Comparison of ENCODE assay signal across 7 cellular contexts in genomic region chr17:45449260-45449659, GRCh38. TPM values are rescaled to one million over a fixed set of nuclear protein-coding genes. Genes with fewer than 3 reads are reported as not detected.
DNase-seq lines count a peak whose midpoint lies in the region; ATAC-seq, FAIRE-seq and TF ChIP-seq lines count a peak whose summit lies in the region.
"Not testable (repeated sequence)": the region's sequence is repeated elsewhere in the genome, so short reads cannot be mapped to it uniquely, and the experiment has no call there.

No MANE protein-coding gene starts in this region.

- not testable (repeated sequence) for H3K27me3 ChIP-seq in BLaER1; endothelial cell of umbilical vein (ENCODE audit: control insufficient read depth in 2 of 2, insufficient read depth in 2 of 2, low read length in 2 of 2); HepG2 (ENCODE audit: control insufficient read depth in 1 of 2, insufficient read depth in 2 of 2, low read length in 2 of 2)

- not testable (repeated sequence) for ATAC-seq in HepG2; sciatic nerve; stimulated activated effector memory CD8-positive, alpha-beta T cell treated with anti-CD3 and anti-CD28 coated beads, Interleukin-12 subunit alpha, Interleukin-12 subunit beta, amount 100 ng/mL, for 72 hours

- not testable (repeated sequence) for TF ChIP-seq EP300 in HepG2 (IDR thresholded peaks at IDR 0.05; ENCODE audit: low read depth in 2 of 2, low read length in 2 of 2); HepG2 (CRISPR knock-in tag; IDR thresholded peaks at IDR 0.05; ENCODE audit: borderline replicate concordance)

- in situ Hi-C loops in HepG2 (cut with HindIII; ENCODE audit: extremely low pct_ligation_motif_present, low pct_unique_long_range_greater_than_20kb): not testable (repeated sequence)

- not testable (repeated sequence) for H3K4me3 ChIP-seq in BLaER1; HEK293 (ENCODE audit: low read depth, low read length); endothelial cell of umbilical vein (replicated peaks in 1 of 3; ENCODE audit: insufficient read depth in 1 of 3, low read depth in 1 of 3, low read length in 3 of 3); HepG2 (replicated peaks in 1 of 3; ENCODE audit: insufficient read depth in 1 of 3, low read depth in 2 of 3, low read length in 3 of 3)

- POLR2A ChIA-PET in HEK293 (lab: Yijun Ruan, JAX); MCF 10A (lab: Yijun Ruan, JAX); endothelial cell of umbilical vein (lab: Charles Lee); HepG2 (lab: Yijun Ruan, JAX): not testable (repeated sequence)

- not testable (repeated sequence) for TF ChIP-seq CTCF in HEK293 (tag by site-specific recombination; IDR thresholded peaks at IDR 0.05); MCF 10A (IDR thresholded peaks at IDR 0.05; ENCODE audit: unreplicated experiment); endothelial cell of umbilical vein (IDR thresholded peaks at IDR 0.05; ENCODE audit: extremely low read depth in 1 of 2, insufficient read depth in 1 of 2, low read depth in 1 of 2, low read length in 2 of 2); HepG2 (CRISPR knock-in tag; IDR thresholded peaks at IDR 0.05)

- not testable (repeated sequence) for H3K27me3 Mint-ChIP-seq in MCF 10A (ENCODE audit: insufficient read depth, unreplicated experiment)

- not testable (repeated sequence) for TF ChIP-seq RAD21 in HepG2 (CRISPR knock-in tag; IDR thresholded peaks at IDR 0.05)

- H3K36me3 Mint-ChIP-seq in MCF 10A (ENCODE audit: insufficient read depth, unreplicated experiment): peaks cover 25% of the 10 kb centered on the region
- peaks cover 19% of the 10 kb centered on the region for H3K36me3 Mint-ChIP-seq in stimulated activated effector memory CD8-positive, alpha-beta T cell treated with anti-CD3 and anti-CD28 coated beads, Interleukin-12 subunit alpha, Interleukin-12 subunit beta, amount 100 ng/mL, for 72 hours

- TF ChIP-seq POLR2A in endothelial cell of umbilical vein (IDR thresholded peaks at IDR 0.05; ENCODE audit: low read depth, low read length); HepG2 (IDR thresholded peaks at IDR 0.05; ENCODE audit: insufficient read depth in 1 of 2, low read depth in 2 of 2, low read length in 2 of 2): not testable (repeated sequence)

- dilution Hi-C loops in endothelial cell of umbilical vein (cut with MboI; ENCODE audit: extremely low pct_ligation_motif_present, low sequenced_read_pairs): not testable (repeated sequence)

- DNase-seq in MCF 10A (ENCODE audit: unreplicated experiment); endothelial cell of umbilical vein (ENCODE audit: low read depth, low spot score); HepG2 (ENCODE audit: low spot score); stimulated activated effector memory CD8-positive, alpha-beta T cell treated with anti-CD3 and anti-CD28 coated beads, Interleukin-12 subunit alpha, Interleukin-12 subunit beta, amount 100 ng/mL, for 72 hours (ENCODE audit: low spot score in 2 of 2): not testable (repeated sequence)
- DNase-seq in sciatic nerve (ENCODE audit: low spot score): peak; percentile 21

- H3K79me2 ChIP-seq in endothelial cell of umbilical vein (ENCODE audit: control insufficient read depth, insufficient read depth, low read length); HepG2 (ENCODE audit: insufficient read depth, low read length): not testable (repeated sequence)

- not testable (repeated sequence) for H3K27ac ChIP-seq in BLaER1; HEK293 (ENCODE audit: extremely low read depth, low read depth, low read length); endothelial cell of umbilical vein (ENCODE audit: insufficient read depth, low read depth, low read length); HepG2 (ENCODE audit: extremely low read length, insufficient read depth, low read length)

- H3K9me1 ChIP-seq in endothelial cell of umbilical vein (replicated peaks; ENCODE audit: control insufficient read depth, extremely low read depth, insufficient read depth, low read length): not testable (repeated sequence)

- not testable (repeated sequence) for H2AFZ ChIP-seq in endothelial cell of umbilical vein (ENCODE audit: low read depth, low read length); HepG2 (ENCODE audit: low read length)

- peaks cover 12% of the 10 kb centered on the region; the same call in 1 of the 2 replicates for H4K20me1 ChIP-seq in BLaER1
- H4K20me1 ChIP-seq in endothelial cell of umbilical vein (replicated peaks; ENCODE audit: control insufficient read depth, extremely low read depth, insufficient read depth, low read length); HepG2 (ENCODE audit: insufficient read depth, low read length): not testable (repeated sequence)

- FAIRE-seq in endothelial cell of umbilical vein (lab: Jason Lieb, UNC): peak; percentile 44
- FAIRE-seq in HepG2 (lab: Jason Lieb, UNC): not testable (repeated sequence)

- H3K9ac ChIP-seq in BLaER1; endothelial cell of umbilical vein (replicated peaks; ENCODE audit: extremely low read depth, insufficient read depth, low read length); HepG2 (ENCODE audit: insufficient read depth, low read depth, low read length): not testable (repeated sequence)

- 97% methylated on average over 1 of the region's 1 CpG for WGBS in HepG2 (ENCODE audit: low lambda C conversion rate)

- not testable (repeated sequence) for H3K4me3 Mint-ChIP-seq in MCF 10A (ENCODE audit: unreplicated experiment); stimulated activated effector memory CD8-positive, alpha-beta T cell treated with anti-CD3 and anti-CD28 coated beads, Interleukin-12 subunit alpha, Interleukin-12 subunit beta, amount 100 ng/mL, for 72 hours

- H3K4me1 Mint-ChIP-seq in MCF 10A (ENCODE audit: insufficient read depth, unreplicated experiment): peaks cover 24% of the 10 kb centered on the region
- H3K4me1 Mint-ChIP-seq in stimulated activated effector memory CD8-positive, alpha-beta T cell treated with anti-CD3 and anti-CD28 coated beads, Interleukin-12 subunit alpha, Interleukin-12 subunit beta, amount 100 ng/mL, for 72 hours: peaks cover 30% of the 10 kb centered on the region

- not testable (repeated sequence) for H3K9me3 Mint-ChIP-seq in MCF 10A (ENCODE audit: unreplicated experiment); stimulated activated effector memory CD8-positive, alpha-beta T cell treated with anti-CD3 and anti-CD28 coated beads, Interleukin-12 subunit alpha, Interleukin-12 subunit beta, amount 100 ng/mL, for 72 hours

- H3K27ac Mint-ChIP-seq in MCF 10A (ENCODE audit: low read depth, unreplicated experiment): peak overlapping the region; percentile 98
- peak overlapping the region; percentile 84 for H3K27ac Mint-ChIP-seq in stimulated activated effector memory CD8-positive, alpha-beta T cell treated with anti-CD3 and anti-CD28 coated beads, Interleukin-12 subunit alpha, Interleukin-12 subunit beta, amount 100 ng/mL, for 72 hours

- H3K9me3 ChIP-seq in BLaER1; HEK293 (ENCODE audit: control insufficient read depth, insufficient read depth, low read depth, low read length); endothelial cell of umbilical vein (replicated peaks; ENCODE audit: control insufficient read depth, insufficient read depth, low read length); HepG2 (ENCODE audit: low read length): not testable (repeated sequence)

- not testable (repeated sequence) for BruUV-seq in MCF 10A (replicated peaks; lab: Mats Ljungman, UMichigan); endothelial cell of umbilical vein (replicated peaks; lab: Mats Ljungman, UMichigan); HepG2 (replicated peaks; lab: Mats Ljungman, UMichigan)

- not testable (repeated sequence) for H3K36me3 ChIP-seq in BLaER1; endothelial cell of umbilical vein (ENCODE audit: control insufficient read depth in 2 of 2, extremely low read depth in 1 of 2, insufficient read depth in 2 of 2, low read length in 2 of 2); HepG2 (replicated peaks in 1 of 2; ENCODE audit: control insufficient read depth in 1 of 2, insufficient read depth in 2 of 2, low read length in 2 of 2)
- H3K36me3 ChIP-seq in HEK293 (ENCODE audit: control insufficient read depth in 2 of 2, insufficient read depth in 1 of 2, low read length in 2 of 2): peaks cover 0 to 18% of the 10 kb centered on the region in 2 experiments; a peak in 2 of 3 replicates

- H3K4me1 ChIP-seq in BLaER1: peaks cover 91% of the 10 kb centered on the region
- H3K4me1 ChIP-seq in HEK293 (ENCODE audit: control insufficient read depth, insufficient read depth, low read length); HepG2 (ENCODE audit: insufficient read depth, low read length): not testable (repeated sequence)
- H3K4me1 ChIP-seq in endothelial cell of umbilical vein (ENCODE audit: control insufficient read depth, extremely low read depth, insufficient read depth, low read length): peaks cover 18% of the 10 kb centered on the region

- intact Hi-C loops in MCF 10A (cut with micrococcal nuclease); endothelial cell of umbilical vein (cut with micrococcal nuclease); HepG2 (cut with micrococcal nuclease; ENCODE audit: unreplicated experiment); sciatic nerve (cut with DNase I): not testable (repeated sequence)

- peak overlapping the region; percentile 74 for H3K4me2 ChIP-seq in BLaER1
- not testable (repeated sequence) for H3K4me2 ChIP-seq in endothelial cell of umbilical vein (ENCODE audit: insufficient read depth, low read length); HepG2 (ENCODE audit: low read depth, low read length)

- CTCF ChIA-PET in HEK293 (lab: Yijun Ruan, JAX); MCF 10A (lab: Yijun Ruan, JAX); endothelial cell of umbilical vein (lab: Charles Lee); HepG2 (lab: Yijun Ruan, JAX; ENCODE audit: low intra/inter-chr PET ratio, low total read pairs): not testable (repeated sequence)

RNA-seq across cellular contexts. Expression of gene ARHGAP27, which starts 16.6 kb away (rescaled TPM):
- 30.5 and 47.6 TPM in 2 replicates for total RNA-seq in MCF 10A (2022)
- total RNA-seq in endothelial cell of umbilical vein: 40.4 and 47.0 TPM in 2 replicates
- 21.0 and 26.3 TPM in 2 replicates for polyA plus RNA-seq in endothelial cell of umbilical vein
- polyA plus RNA-seq in endothelial cell of umbilical vein (2011; cell fraction: cytosol; rRNA removed): 10.5 and 14.8 TPM in 2 replicates
- 88.2 and 110 TPM in 2 replicates for polyA plus RNA-seq in endothelial cell of umbilical vein (2011; cell fraction: nucleus; rRNA removed)
- 8.4 and 14.1 TPM in 2 replicates for polyA plus RNA-seq in endothelial cell of umbilical vein (2012)
- polyA minus RNA-seq in endothelial cell of umbilical vein: 18.7 and 31.0 TPM in 2 replicates
- polyA minus RNA-seq in endothelial cell of umbilical vein (2011; cell fraction: cytosol; rRNA and poly(A)+ RNA removed): 7.2 TPM
- polyA minus RNA-seq in endothelial cell of umbilical vein (2011; cell fraction: nucleus; rRNA and poly(A)+ RNA removed): 26.7 and 50.3 TPM in 2 replicates
- 7.8 and 18.9 TPM in 2 replicates for total RNA-seq in HepG2 (2016; rRNA removed; fragmentation: Illumina TruSeq; extraction: Trizol)
- 4.4 and 4.5 TPM in 2 replicates for total RNA-seq in HepG2 (2016; cell fraction: cytosol; rRNA removed; fragmentation: Illumina TruSeq; extraction: Trizol; ENCODE audit: low read depth)
- total RNA-seq in HepG2 (2016; cell fraction: insoluble cytoplasmic fraction; rRNA removed; fragmentation: Illumina TruSeq; extraction: Trizol): 6.7 and 19.6 TPM in 2 replicates
- 5.4 and 5.6 TPM in 2 replicates for total RNA-seq in HepG2 (2016; cell fraction: membrane; rRNA removed; fragmentation: Illumina TruSeq; extraction: Trizol)
- 23.4 and 28.4 TPM in 2 replicates for total RNA-seq in HepG2 (2016; cell fraction: nucleus; rRNA removed; fragmentation: Illumina TruSeq; extraction: Trizol)
- 15.5 and 20.0 TPM in 2 replicates for polyA plus RNA-seq in HepG2 (2011; rRNA removed)
- 5.4 and 8.7 TPM in 2 replicates for polyA plus RNA-seq in HepG2 (2011; cell fraction: cytosol; rRNA removed)
- polyA plus RNA-seq in HepG2 (2011; cell fraction: nucleus; rRNA removed): 141 and 178 TPM in 2 replicates
- polyA plus RNA-seq in HepG2 (2012): 6.9 and 8.4 TPM in 2 replicates
- 1.1 and 1.5 TPM in 2 replicates for polyA plus RNA-seq in HepG2 (2016; cell fraction: cytosol; fragmentation: Illumina TruSeq; extraction: Trizol; ENCODE audit: low read depth)
- polyA plus RNA-seq in HepG2 (2016; cell fraction: insoluble cytoplasmic fraction; fragmentation: Illumina TruSeq; extraction: Trizol; ENCODE audit: low read depth): 8.6 and 9.5 TPM in 2 replicates
- polyA plus RNA-seq in HepG2 (2016; cell fraction: membrane; fragmentation: Illumina TruSeq; extraction: Trizol; ENCODE audit: low read depth): 2.5 and 2.7 TPM in 2 replicates
- 67.3 and 73.4 TPM in 2 replicates for polyA plus RNA-seq in HepG2 (2016; cell fraction: nucleus; fragmentation: Illumina TruSeq; extraction: Trizol; ENCODE audit: insufficient read depth, low read depth)
- polyA minus RNA-seq in HepG2 (2011; rRNA and poly(A)+ RNA removed; ENCODE audit: low replicate concordance): 17.3 and 32.8 TPM in 2 replicates
- polyA minus RNA-seq in HepG2 (2011; cell fraction: cytosol; rRNA and poly(A)+ RNA removed): 4.6 and 4.8 TPM in 2 replicates
- 26.1 and 28.0 TPM in 2 replicates for polyA minus RNA-seq in HepG2 (2011; cell fraction: nucleus; rRNA and poly(A)+ RNA removed)
- total RNA-seq in sciatic nerve: 30.6 TPM

RNA-seq across cellular contexts. Expression of gene PLEKHM1, which starts 41.3 kb away (rescaled TPM):
- total RNA-seq in MCF 10A (2022) (53.4 and 87.4 TPM in 2 replicates), endothelial cell of umbilical vein (52.0 and 54.8 TPM in 2 replicates), HepG2 (2016; rRNA removed; fragmentation: Illumina TruSeq; extraction: Trizol) (7.1 and 7.6 TPM in 2 replicates), sciatic nerve (56.6 TPM)
- polyA plus RNA-seq in endothelial cell of umbilical vein (29.7 and 36.5 TPM in 2 replicates), HepG2 (2011; rRNA removed) (13.5 and 14.6 TPM in 2 replicates)
- polyA plus RNA-seq in endothelial cell of umbilical vein (2011; cell fraction: cytosol; rRNA removed): 17.4 and 22.1 TPM in 2 replicates
- polyA plus RNA-seq in endothelial cell of umbilical vein (2011; cell fraction: nucleus; rRNA removed): 33.9 and 50.4 TPM in 2 replicates
- 36.4 and 43.4 TPM in 2 replicates for polyA plus RNA-seq in endothelial cell of umbilical vein (2012)
- 84.5 and 99.4 TPM in 2 replicates for polyA minus RNA-seq in endothelial cell of umbilical vein
- 17.5 TPM for polyA minus RNA-seq in endothelial cell of umbilical vein (2011; cell fraction: cytosol; rRNA and poly(A)+ RNA removed)
- polyA minus RNA-seq in endothelial cell of umbilical vein (2011; cell fraction: nucleus; rRNA and poly(A)+ RNA removed): 43.8 and 46.4 TPM in 2 replicates
- total RNA-seq in HepG2 (2016; cell fraction: cytosol; rRNA removed; fragmentation: Illumina TruSeq; extraction: Trizol; ENCODE audit: low read depth): 48.6 and 52.8 TPM in 2 replicates
- total RNA-seq in HepG2 (2016; cell fraction: insoluble cytoplasmic fraction; rRNA removed; fragmentation: Illumina TruSeq; extraction: Trizol): 6.8 and 8.8 TPM in 2 replicates
- total RNA-seq in HepG2 (2016; cell fraction: membrane; rRNA removed; fragmentation: Illumina TruSeq; extraction: Trizol): 15.5 and 18.1 TPM in 2 replicates
- 8.8 and 9.0 TPM in 2 replicates for total RNA-seq in HepG2 (2016; cell fraction: nucleus; rRNA removed; fragmentation: Illumina TruSeq; extraction: Trizol)
- polyA plus RNA-seq in HepG2 (2011; cell fraction: cytosol; rRNA removed): 5.3 and 7.9 TPM in 2 replicates
- polyA plus RNA-seq in HepG2 (2011; cell fraction: nucleus; rRNA removed): 24.7 and 25.8 TPM in 2 replicates
- polyA plus RNA-seq in HepG2 (2012): 5.7 and 11.4 TPM in 2 replicates
- polyA plus RNA-seq in HepG2 (2016; cell fraction: cytosol; fragmentation: Illumina TruSeq; extraction: Trizol; ENCODE audit: low read depth): 0.94 and 1.7 TPM in 2 replicates
- 4.7 and 7.1 TPM in 2 replicates for polyA plus RNA-seq in HepG2 (2016; cell fraction: insoluble cytoplasmic fraction; fragmentation: Illumina TruSeq; extraction: Trizol; ENCODE audit: low read depth)
- polyA plus RNA-seq in HepG2 (2016; cell fraction: membrane; fragmentation: Illumina TruSeq; extraction: Trizol; ENCODE audit: low read depth): 3.2 and 3.4 TPM in 2 replicates
- 12.1 and 12.9 TPM in 2 replicates for polyA plus RNA-seq in HepG2 (2016; cell fraction: nucleus; fragmentation: Illumina TruSeq; extraction: Trizol; ENCODE audit: insufficient read depth, low read depth)
- 64.3 and 116 TPM in 2 replicates for polyA minus RNA-seq in HepG2 (2011; rRNA and poly(A)+ RNA removed; ENCODE audit: low replicate concordance)
- polyA minus RNA-seq in HepG2 (2011; cell fraction: cytosol; rRNA and poly(A)+ RNA removed): 15.4 and 23.1 TPM in 2 replicates
- 22.1 and 31.3 TPM in 2 replicates for polyA minus RNA-seq in HepG2 (2011; cell fraction: nucleus; rRNA and poly(A)+ RNA removed)
